Comparison of ENCODE assay signal across 20 cellular contexts in genomic region chr21:37233551-37234146, GRCh38. TPM values are rescaled to one million over a fixed set of nuclear protein-coding genes. Genes with fewer than 3 reads are reported as not detected.
DNase-seq lines count a peak whose midpoint lies in the region; ATAC-seq and TF ChIP-seq lines count a peak whose summit lies in the region.
"Had no signal": no experiment of that assay in that cellular context is flagged by ENCODE, and none has a peak within 500 bp of the region (broad histone marks: within the 10 kb centered on the region; RNA-seq: fewer than 3 reads in every experiment).

No MANE protein-coding gene starts in this region.

- peaks cover 38% of the 10 kb centered on the region for H3K36me3 Mint-ChIP-seq in activated CD4-positive, alpha-beta T cell treated with anti-CD3 and anti-CD28 coated beads, Interleukin-2, amount 10 ng/mL, durations not matched to agents 24 days and 14 days (ENCODE audit: low read depth)
- peaks cover 44% of the 10 kb centered on the region for H3K36me3 Mint-ChIP-seq in stimulated activated memory B cell treated with anti-CD40 and anti-IgM and Interleukin-4, amounts not matched to agents 10 μg/mL and 1 μg/mL and 100 μg/mL, for 72 hours
- H3K36me3 Mint-ChIP-seq in HFFc6 (ENCODE audit: low read depth), result peaks cover 25% of the 10 kb centered on the region

- H3K4me3 Mint-ChIP-seq in activated CD4-positive, alpha-beta T cell treated with anti-CD3 and anti-CD28 coated beads, Interleukin-2, amount 10 ng/mL, durations not matched to agents 24 days and 14 days, result no peak overlapping the region
- no peak overlapping the region for H3K4me3 Mint-ChIP-seq in stimulated activated memory B cell treated with anti-CD40 and anti-IgM and Interleukin-4, amounts not matched to agents 10 μg/mL and 1 μg/mL and 100 μg/mL, for 72 hours
- H3K4me3 Mint-ChIP-seq in HFFc6, result no peak overlapping the region
- H3K4me3 Mint-ChIP-seq: activated CD8-positive, alpha-beta T cell treated with anti-CD3 and anti-CD28 coated beads, Interleukin-2, amount 10 ng/mL, durations not matched to agents 7 days and 5 days; activated naive CD8-positive, alpha-beta T cell; CD4-positive, CD25-positive, alpha-beta regulatory T cell; stimulated activated naive CD8-positive, alpha-beta T cell treated with anti-CD3 and anti-CD28 coated beads, Interleukin-15, amount 100 ng/mL, for 72 hours had no signal

- no peak for TF ChIP-seq CTCF in HFFc6 (IDR thresholded peaks at IDR 0.05)

- intact Hi-C loops in activated CD4-positive, alpha-beta T cell treated with anti-CD3 and anti-CD28 coated beads, Interleukin-2, amount 10 ng/mL, durations not matched to agents 24 days and 14 days (cut with micrococcal nuclease), result no loop called here

- peaks cover 18% of the 10 kb centered on the region for H3K4me1 Mint-ChIP-seq in activated CD4-positive, alpha-beta T cell treated with anti-CD3 and anti-CD28 coated beads, Interleukin-2, amount 10 ng/mL, durations not matched to agents 24 days and 14 days
- H3K4me1 Mint-ChIP-seq in stimulated activated memory B cell treated with anti-CD40 and anti-IgM and Interleukin-4, amounts not matched to agents 10 μg/mL and 1 μg/mL and 100 μg/mL, for 72 hours, result peaks cover 24% of the 10 kb centered on the region
- no peaks in the 10 kb centered on the region for H3K4me1 Mint-ChIP-seq in HFFc6 (ENCODE audit: low read depth)

- no peak overlapping the region for H3K27ac Mint-ChIP-seq in activated CD4-positive, alpha-beta T cell treated with anti-CD3 and anti-CD28 coated beads, Interleukin-2, amount 10 ng/mL, durations not matched to agents 24 days and 14 days
- H3K27ac Mint-ChIP-seq in stimulated activated memory B cell treated with anti-CD40 and anti-IgM and Interleukin-4, amounts not matched to agents 10 μg/mL and 1 μg/mL and 100 μg/mL, for 72 hours, result peak overlapping the region; percentile 85
- H3K27ac Mint-ChIP-seq in HFFc6, result no peak overlapping the region
- H3K27ac Mint-ChIP-seq: activated CD8-positive, alpha-beta T cell treated with anti-CD3 and anti-CD28 coated beads, Interleukin-2, amount 10 ng/mL, durations not matched to agents 7 days and 5 days; activated naive CD8-positive, alpha-beta T cell; CD4-positive, CD25-positive, alpha-beta regulatory T cell had no signal

- H3K27me3 Mint-ChIP-seq in activated CD4-positive, alpha-beta T cell treated with anti-CD3 and anti-CD28 coated beads, Interleukin-2, amount 10 ng/mL, durations not matched to agents 24 days and 14 days, result no peaks in the 10 kb centered on the region
- no peaks in the 10 kb centered on the region for H3K27me3 Mint-ChIP-seq in stimulated activated memory B cell treated with anti-CD40 and anti-IgM and Interleukin-4, amounts not matched to agents 10 μg/mL and 1 μg/mL and 100 μg/mL, for 72 hours
- H3K27me3 Mint-ChIP-seq in HFFc6 (ENCODE audit: insufficient read depth), result no peaks in the 10 kb centered on the region; the same call in none of the 2 replicates
- H3K27me3 Mint-ChIP-seq: activated naive CD8-positive, alpha-beta T cell; CD4-positive, CD25-positive, alpha-beta regulatory T cell; IgD-negative memory B cell; stimulated activated naive CD8-positive, alpha-beta T cell treated with anti-CD3 and anti-CD28 coated beads, Interleukin-15, amount 100 ng/mL, for 72 hours had no signal

- no peak for ATAC-seq in stimulated activated memory B cell treated with anti-CD40 and anti-IgM and Interleukin-4, amounts not matched to agents 10 μg/mL and 1 μg/mL and 100 μg/mL, for 72 hours
- ATAC-seq: A549; activated CD8-positive, alpha-beta T cell treated with anti-CD3 and anti-CD28 coated beads, Interleukin-2, amount 10 ng/mL, durations not matched to agents 7 days and 5 days; left ventricle myocardium superior; stimulated activated naive CD8-positive, alpha-beta T cell treated with anti-CD3 and anti-CD28 coated beads, Interleukin-15, amount 100 ng/mL, for 72 hours had no signal

- peak; percentile 45 for DNase-seq in activated CD4-positive, alpha-beta T cell treated with anti-CD3 and anti-CD28 coated beads, Interleukin-2, amount 10 ng/mL, durations not matched to agents 24 days and 14 days
- no peak for DNase-seq in activated CD4-positive, alpha-beta T cell treated with anti-CD3 and anti-CD28 coated beads, Interleukin-2, amount 50 U/mL, for 1 hour
- DNase-seq in NCI-H1417 treated with DMSO at 0.1 percent for 48 hours (lab: John Stamatoyannopoulos, UW) (peak; percentile 10), NCI-H748 (lab: John Stamatoyannopoulos, UW; ENCODE audit: unreplicated experiment) (peak; percentile 94), C1 segment of cervical spinal cord (lab: John Stamatoyannopoulos, UW) (no peak), HFFc6 (no peak), MV-4-11 (lab: John Stamatoyannopoulos, UW) (no peak)
- DNase-seq: activated CD8-positive, alpha-beta T cell treated with anti-CD3 and anti-CD28 coated beads, Interleukin-2, amount 10 ng/mL, durations not matched to agents 7 days and 5 days; activated effector memory CD4-positive, alpha-beta T cell treated with Interleukin-2 at 50 U/mL for 16 hours; activated T-cell treated with anti-CD3 and anti-CD28 coated beads for 4 hours; CD4-positive, CD25-positive, alpha-beta regulatory T cell; heart right ventricle; left ventricle myocardium superior; NCI-H2107; NCI-H526 treated with DMSO at 0.1 percent for 48 hours; stimulated activated naive CD8-positive, alpha-beta T cell treated with anti-CD3 and anti-CD28 coated beads, Interleukin-15, amount 100 ng/mL, for 72 hours had no signal

- H3K9me3 Mint-ChIP-seq in activated CD4-positive, alpha-beta T cell treated with anti-CD3 and anti-CD28 coated beads, Interleukin-2, amount 10 ng/mL, durations not matched to agents 24 days and 14 days, result no peaks in the 10 kb centered on the region
- no peaks in the 10 kb centered on the region for H3K9me3 Mint-ChIP-seq in stimulated activated memory B cell treated with anti-CD40 and anti-IgM and Interleukin-4, amounts not matched to agents 10 μg/mL and 1 μg/mL and 100 μg/mL, for 72 hours
- H3K9me3 Mint-ChIP-seq in HFFc6, result no peaks in the 10 kb centered on the region
- H3K9me3 Mint-ChIP-seq: CD4-positive, CD25-positive, alpha-beta regulatory T cell; IgD-negative memory B cell; stimulated activated naive CD8-positive, alpha-beta T cell treated with anti-CD3 and anti-CD28 coated beads, Interleukin-15, amount 100 ng/mL, for 72 hours had no signal

RNA-seq across cellular contexts. Expression of gene VPS26C, which starts 33.5 kb away (rescaled TPM):
- 52.8 and 60.0 TPM in 2 replicates for total RNA-seq in activated CD4-positive, alpha-beta T cell treated with anti-CD3 and anti-CD28 coated beads, Interleukin-2, amount 10 ng/mL, durations not matched to agents 24 days and 14 days
- 10 to 100 TPM; 40.8 to 50.0 (median 44.3) TPM for total RNA-seq in HFFc6 (2021; fragmentation: NEBNext Ultra II Directional; extraction: Animal tissue kit (Norgen Biotek cat#: 25700))

Comparison
In these comparisons a context has a peak if more than half of its experiments do, and no peak if none do; other contexts are left out.
1. DNase-seq: peak in activated CD4-positive, alpha-beta T cell treated with anti-CD3 and anti-CD28 coated beads, Interleukin-2, amount 10 ng/mL, durations not matched to agents 24 days and 14 days (single experiment), NCI-H1417 treated with DMSO at 0.1 percent for 48 hours (single experiment) and NCI-H748 (single experiment); none in activated CD4-positive, alpha-beta T cell treated with anti-CD3 and anti-CD28 coated beads, Interleukin-2, amount 50 U/mL, for 1 hour (single experiment), C1 segment of cervical spinal cord (0 of 14), HFFc6 (single experiment) and MV-4-11 (single experiment).